Comparison of ENCODE assay signal across 16 cellular contexts in the genomic region with DNA sequence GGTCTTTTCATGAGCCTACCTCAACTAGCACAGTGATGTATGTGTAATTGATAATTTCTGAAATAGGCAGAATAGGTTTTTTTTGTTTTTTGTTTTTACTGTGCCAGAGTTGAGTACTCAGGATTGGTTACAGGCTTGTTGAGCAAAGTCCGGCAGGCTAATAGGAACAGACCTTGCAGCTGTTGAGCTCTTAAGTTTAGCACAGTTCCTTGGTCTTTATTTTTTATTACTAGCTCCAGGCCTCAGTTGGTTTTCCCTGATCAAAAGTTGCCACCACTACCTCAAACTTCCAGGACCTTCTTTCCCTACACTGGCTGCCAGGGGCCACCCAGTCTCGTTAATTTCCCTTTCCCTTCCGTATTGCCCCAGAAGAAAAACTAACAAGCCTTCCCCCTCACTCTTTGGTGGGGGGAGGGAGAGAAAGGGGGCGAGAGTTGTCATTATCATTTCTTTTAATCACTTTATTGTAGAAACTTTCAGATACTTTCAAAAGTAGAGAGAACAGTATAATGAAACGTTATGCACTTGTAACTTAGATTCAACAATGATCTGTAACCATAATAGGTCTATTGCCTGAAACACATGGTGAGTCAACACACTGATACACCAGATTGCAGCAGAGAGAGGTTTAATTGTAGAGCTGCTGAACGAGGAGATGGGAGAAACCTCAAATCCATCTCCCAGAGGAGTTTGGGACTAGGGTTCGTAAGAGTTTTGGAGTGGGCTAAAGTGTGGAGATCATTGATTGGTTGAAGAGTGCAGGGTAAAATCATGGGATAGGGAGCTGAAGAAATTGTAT. TPM values are rescaled to one million over a fixed set of nuclear protein-coding genes. Genes with fewer than 3 reads are reported as not detected.
A peak's percentile ranks its signal among the peaks of the same experiment; 100 is the strongest.
DNase-seq lines count a peak whose midpoint lies in the region; ATAC-seq and TF ChIP-seq lines count a peak whose summit lies in the region.
"Had no signal": no experiment of that assay in that cellular context is flagged by ENCODE, and none has a peak within 500 bp of the region (broad histone marks: within the 10 kb centered on the region; RNA-seq: fewer than 3 reads in every experiment).

No MANE protein-coding gene starts in this region.

- H3K36me3 Mint-ChIP-seq in activated naive CD8-positive, alpha-beta T cell treated with anti-CD3 and anti-CD28 coated beads, Interleukin-2, amount 50 U/mL, for 24 hours (ENCODE audit: low read depth), result peaks cover 9% of the 10 kb centered on the region
- H3K36me3 Mint-ChIP-seq in natural killer cell, result no peaks in the 10 kb centered on the region

- H3K4me3 ChIP-seq in BLaER1 treated with 17β-estradiol and CSF1 and Interleukin-3, amounts not matched to agents 10 nM and 100 nM, result no peak overlapping the region
- H3K4me3 ChIP-seq in HL-60 (replicated peaks; ENCODE audit: insufficient read depth, low read length), result no peak overlapping the region
- H3K4me3 ChIP-seq: gastrocnemius medialis had no signal

- H3K27me3 Mint-ChIP-seq in activated naive CD8-positive, alpha-beta T cell treated with anti-CD3 and anti-CD28 coated beads, Interleukin-2, amount 50 U/mL, for 24 hours, result no peaks in the 10 kb centered on the region
- H3K27me3 Mint-ChIP-seq in natural killer cell (ENCODE audit: low read depth in 2 of 2), result no peaks in the 10 kb centered on the region

- H3K4me1 Mint-ChIP-seq in activated naive CD8-positive, alpha-beta T cell treated with anti-CD3 and anti-CD28 coated beads, Interleukin-2, amount 50 U/mL, for 24 hours, result peaks cover 63% of the 10 kb centered on the region
- H3K4me1 Mint-ChIP-seq in natural killer cell, result peaks cover 60 to 62% of the 10 kb centered on the region in 2 donors

- H3K27me3 ChIP-seq in BLaER1 treated with 17β-estradiol and CSF1 and Interleukin-3, amounts not matched to agents 10 nM and 100 nM, result no peaks in the 10 kb centered on the region
- no peaks in the 10 kb centered on the region for H3K27me3 ChIP-seq in HL-60 (ENCODE audit: insufficient read depth, poor library complexity, severe bottlenecking)
- H3K27me3 ChIP-seq: BE2C, gastrocnemius medialis had no signal

- H3K9me3 ChIP-seq in BLaER1 treated with 17β-estradiol and CSF1 and Interleukin-3, amounts not matched to agents 10 nM and 100 nM (replicated peaks in 1 of 11), result peaks cover 0 to 8% (median 0%) of the 10 kb centered on the region in 11 experiments; a peak in 6 of 22 replicates
- H3K9me3 ChIP-seq: BE2C, gastrocnemius medialis had no signal

- DNase-seq in HL-60 (ENCODE audit: low read depth in 1 of 2, low spot score in 1 of 2) (no peak), natural killer cell (no peak), HK-2 (ENCODE audit: unreplicated experiment) (no peak)
- no peak for DNase-seq in activated naive CD8-positive, alpha-beta T cell treated with anti-CD3 and anti-CD28 coated beads, Interleukin-2, amount 50 U/mL, for 24 hours
- DNase-seq: BE2C, dermis blood vessel endothelial cell, gastrocnemius medialis, kidney, NCI-H1417 treated with DMSO at 0.1 percent for 48 hours, NCI-H524, SHP77 treated with DMSO at 0.1 percent for 48 hours had no signal

- no peak for TF ChIP-seq POLR2A in GM18505 (IDR thresholded peaks at IDR 0.05; ENCODE audit: borderline replicate concordance, extremely low read depth, insufficient read depth, insufficient read length)

- H3K27ac Mint-ChIP-seq in activated naive CD8-positive, alpha-beta T cell treated with anti-CD3 and anti-CD28 coated beads, Interleukin-2, amount 50 U/mL, for 24 hours, result peak overlapping the region; percentile 26
- H3K27ac Mint-ChIP-seq in natural killer cell, result peak overlapping the region; percentile 90 to 98
- H3K27ac Mint-ChIP-seq: WTC11 had no signal

- H3K4me2 ChIP-seq in BLaER1 treated with 17β-estradiol and CSF1 and Interleukin-3, amounts not matched to agents 10 nM and 100 nM, result peak overlapping the region; percentile 17 to 95 (median 74); a peak in 19 of 22 replicates

- no peaks in the 10 kb centered on the region for H3K9me3 Mint-ChIP-seq in activated naive CD8-positive, alpha-beta T cell treated with anti-CD3 and anti-CD28 coated beads, Interleukin-2, amount 50 U/mL, for 24 hours
- no peaks in the 10 kb centered on the region for H3K9me3 Mint-ChIP-seq in natural killer cell
- H3K9me3 Mint-ChIP-seq: WTC11 had no signal

- H3K4me3 Mint-ChIP-seq in activated naive CD8-positive, alpha-beta T cell treated with anti-CD3 and anti-CD28 coated beads, Interleukin-2, amount 50 U/mL, for 24 hours, result peak overlapping the region; percentile 46
- peak overlapping the region; percentile 77 for H3K4me3 Mint-ChIP-seq in natural killer cell
- H3K4me3 Mint-ChIP-seq: WTC11 had no signal

- H3K9ac ChIP-seq in BLaER1 treated with 17β-estradiol and CSF1 and Interleukin-3, amounts not matched to agents 10 nM and 100 nM, result peak overlapping the region in 10 of 11 experiments; percentile 41 to 100 (median 99); a peak in 18 of 22 replicates

- H3K36me3 ChIP-seq in BLaER1 treated with 17β-estradiol and CSF1 and Interleukin-3, amounts not matched to agents 10 nM and 100 nM, result peaks cover 9 to 22% (median 19%) of the 10 kb centered on the region in 11 experiments
- H3K36me3 ChIP-seq: BE2C, gastrocnemius medialis had no signal

- H3K27ac ChIP-seq in BLaER1 treated with 17β-estradiol and CSF1 and Interleukin-3, amounts not matched to agents 10 nM and 100 nM, result peak overlapping the region; percentile 99 to 100 (median 100); a peak in 21 of 22 replicates
- H3K27ac ChIP-seq in HL-60 (replicated peaks), result peak overlapping the region; percentile 42
- H3K27ac ChIP-seq: gastrocnemius medialis had no signal

- intact Hi-C loops in natural killer cell (cut with micrococcal nuclease), result no loop called here

- no peak for ATAC-seq in activated naive CD8-positive, alpha-beta T cell treated with anti-CD3 and anti-CD28 coated beads, Interleukin-2, amount 50 U/mL, for 24 hours
- no peak for ATAC-seq in natural killer cell
- ATAC-seq in HG03095 (IDR thresholded peaks at IDR 0.05; ENCODE audit: unreplicated experiment), result no peak
- ATAC-seq in GM18505 (IDR thresholded peaks at IDR 0.05; ENCODE audit: unreplicated experiment), result no peak
- ATAC-seq in HG02623 (IDR thresholded peaks at IDR 0.05; ENCODE audit: unreplicated experiment), result no peak
- ATAC-seq: gastrocnemius medialis, WTC11 had no signal

- peaks cover 20 to 58% (median 36%) of the 10 kb centered on the region in 10 experiments for H3K4me1 ChIP-seq in BLaER1 treated with 17β-estradiol and CSF1 and Interleukin-3, amounts not matched to agents 10 nM and 100 nM
- H3K4me1 ChIP-seq: BE2C had no signal

- TF ChIP-seq CTCF in HL-60 (IDR thresholded peaks at IDR 0.05; ENCODE audit: insufficient read depth, low read length) (no peak), natural killer cell (IDR thresholded peaks at IDR 0.05) (no peak)

- H4K20me1 ChIP-seq in BLaER1 treated with 17β-estradiol and CSF1 and Interleukin-3, amounts not matched to agents 10 nM and 100 nM, result peaks cover 9 to 19% (median 16%) of the 10 kb centered on the region in 11 experiments

RNA-seq across cellular contexts. Expression of gene RNF149, which starts 2.3 kb away (rescaled TPM):
- total RNA-seq in natural killer cell, result 100 to 1,000 TPM; 133 to 151 (median 149) TPM

RNA-seq across cellular contexts. Expression of gene CNOT11, which starts 58.1 kb away (rescaled TPM):
- 10 to 100 TPM; 41.7 to 49.8 (median 46.0) TPM for total RNA-seq in natural killer cell
